In the genomic region with DNA sequence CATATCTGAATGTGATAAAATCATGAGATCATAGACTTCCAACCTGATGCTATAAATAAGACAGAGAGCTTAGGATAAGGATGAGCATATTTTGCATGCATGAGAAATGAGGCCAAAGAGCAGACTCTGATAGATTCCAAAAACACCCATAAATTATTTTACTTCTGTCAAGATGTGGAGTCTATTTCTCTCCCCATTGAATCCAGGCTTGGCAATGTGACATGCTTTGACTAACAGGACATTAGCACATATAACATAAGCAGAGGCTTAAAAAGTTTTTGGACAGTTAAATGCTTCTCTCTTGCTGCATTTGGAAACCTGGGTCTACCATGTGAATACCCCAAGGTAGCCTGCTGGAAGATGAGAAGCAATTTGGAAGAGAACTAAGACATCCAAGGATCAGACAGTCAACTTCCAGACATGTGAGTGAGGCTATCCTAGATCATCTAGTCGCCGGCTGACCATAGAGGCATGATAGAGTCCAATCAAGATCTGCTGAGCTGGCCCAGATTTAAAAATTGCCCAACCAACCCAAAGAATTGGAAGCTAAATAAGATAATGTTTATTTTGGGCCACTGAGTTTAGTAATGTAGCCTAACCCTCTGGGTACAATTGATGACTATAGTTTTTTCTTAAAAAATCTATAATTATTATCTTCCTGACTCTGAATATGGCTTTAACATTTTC, we compare ENCODE assay signal across 13 cellular contexts. TPM values are rescaled to one million over a fixed set of nuclear protein-coding genes. Genes with fewer than 3 reads are reported as not detected.
A peak's percentile ranks its signal among the peaks of the same experiment; 100 is the strongest.
DNase-seq lines count a peak whose midpoint lies in the region; ATAC-seq and TF ChIP-seq lines count a peak whose summit lies in the region.
"Had no signal": no experiment of that assay in that cellular context is flagged by ENCODE, and none has a peak within 500 bp of the region (broad histone marks: within the 10 kb centered on the region; RNA-seq: fewer than 3 reads in every experiment).

No MANE protein-coding gene starts in this region.

- no peaks in the 10 kb centered on the region for H3K36me3 Mint-ChIP-seq in MCF 10A (ENCODE audit: insufficient read depth, unreplicated experiment)
- H3K36me3 Mint-ChIP-seq: CD4-positive, CD25-positive, alpha-beta regulatory T cell had no signal

- H3K9me3 ChIP-seq in body of pancreas = no peaks in the 10 kb centered on the region

- no peaks in the 10 kb centered on the region for H3K27me3 ChIP-seq in body of pancreas
- H3K27me3 ChIP-seq: BE2C had no signal

- no peak overlapping the region for H3K27ac ChIP-seq in body of pancreas

- CTCF ChIA-PET in MCF 10A (lab: Yijun Ruan, JAX) = interaction anchor here (0.5 to 0.7 kb wide), 2 partner anchors 22 to 125 kb away, joined by 3 read pairs; no protein-coding TSS in a partner anchor

- POLR2A ChIA-PET in MCF 10A (lab: Yijun Ruan, JAX) = no interaction called here

- no peak overlapping the region for H3K27ac Mint-ChIP-seq in MCF 10A (ENCODE audit: low read depth, unreplicated experiment)
- H3K27ac Mint-ChIP-seq: CD4-positive, CD25-positive, alpha-beta regulatory T cell; H9 had no signal

- TF ChIP-seq CTCF in fibroblast of the aortic adventitia (IDR thresholded peaks at IDR 0.05; ENCODE audit: insufficient read depth, low read length) (no peak), body of pancreas (IDR thresholded peaks at IDR 0.05) (no peak), MCF 10A (IDR thresholded peaks at IDR 0.05; ENCODE audit: unreplicated experiment) (no peak)

- H3K36me3 ChIP-seq in body of pancreas (replicated peaks in 1 of 2; ENCODE audit: insufficient read depth in 1 of 2, low read depth in 2 of 2) = no peaks in the 10 kb centered on the region
- H3K36me3 ChIP-seq: BE2C had no signal

- BruUV-seq in MCF 10A (replicated peaks; lab: Mats Ljungman, UMichigan) = no TSS peak

- ATAC-seq in body of pancreas = no peak
- ATAC-seq: HepG2 had no signal

- H3K9me3 Mint-ChIP-seq in MCF 10A (ENCODE audit: unreplicated experiment) = peaks cover 11% of the 10 kb centered on the region

- DNase-seq in GM04504 (ENCODE audit: low read depth) = peak; percentile 49
- DNase-seq in M059J (ENCODE audit: low read depth) = peak; percentile 42
- DNase-seq in fibroblast of the aortic adventitia (ENCODE audit: low read depth) = peak; percentile 13
- DNase-seq in NCI-H345 treated with DMSO at 0.1 percent for 48 hours (lab: John Stamatoyannopoulos, UW; ENCODE audit: unreplicated experiment) = no peak
- DNase-seq in body of pancreas = no peak
- DNase-seq in MCF 10A (ENCODE audit: unreplicated experiment) = no peak
- DNase-seq: BE2C; C1 segment of cervical spinal cord; Caco-2; CD4-positive, CD25-positive, alpha-beta regulatory T cell; GDM1; H9 had no signal

- no peak overlapping the region for H3K4me3 Mint-ChIP-seq in MCF 10A (ENCODE audit: unreplicated experiment)
- H3K4me3 Mint-ChIP-seq: CD4-positive, CD25-positive, alpha-beta regulatory T cell; H9 had no signal

- H3K4me1 ChIP-seq in body of pancreas = no peaks in the 10 kb centered on the region
- H3K4me1 ChIP-seq: BE2C had no signal

- intact Hi-C loops in body of pancreas (cut with DNase I) = no loop called here
- intact Hi-C loops in MCF 10A (cut with micrococcal nuclease) = no loop called here

- no peak for TF ChIP-seq POLR2A in body of pancreas (IDR thresholded peaks at IDR 0.05)

- whole genome bisulfite sequencing in body of pancreas, 2 donors = 82 to 93% methylated on average over 2 of the region's 2 CpGs

- no peaks in the 10 kb centered on the region for H3K4me1 Mint-ChIP-seq in MCF 10A (ENCODE audit: insufficient read depth, unreplicated experiment)
- H3K4me1 Mint-ChIP-seq: CD4-positive, CD25-positive, alpha-beta regulatory T cell; H9 had no signal

- H3K27me3 Mint-ChIP-seq in MCF 10A (ENCODE audit: insufficient read depth, unreplicated experiment) = no peaks in the 10 kb centered on the region

- H3K4me3 ChIP-seq in fibroblast of the aortic adventitia (ENCODE audit: low read depth, low read length) = no peak overlapping the region
- H3K4me3 ChIP-seq in body of pancreas = no peak overlapping the region

RNA-seq across cellular contexts. Expression of a gene that starts 30.3 kb away (rescaled TPM):
- total RNA-seq in M059J (2014; rRNA removed; shearing (Covaris generic)) = 173 and 262 TPM in 2 replicates
- 73.8 and 74.7 TPM in 2 replicates for total RNA-seq in fibroblast of the aortic adventitia (ENCODE audit: low replicate concordance)
- 10 to 100 TPM in 1 of 2 donors, 1 to 10 TPM in 1; 7.6 to 36.6 TPM for total RNA-seq in body of pancreas
- total RNA-seq in MCF 10A (2022) = 1.3 and 2.3 TPM in 2 replicates

Comparison
In these comparisons a context has a peak if more than half of its experiments do, and no peak if none do; other contexts are left out.
1. DNase-seq: peak in GM04504 (single experiment), M059J (single experiment) and fibroblast of the aortic adventitia (single experiment); none in NCI-H345 treated with DMSO at 0.1 percent for 48 hours (single experiment), body of pancreas (0 of 4) and MCF 10A (single experiment).